In genomic region chr11:45872513-45873356, GRCh38 we compare ENCODE assay signal across 9 cellular contexts. TPM values are rescaled to one million over a fixed set of nuclear protein-coding genes. Genes with fewer than 3 reads are reported as not detected.
DNase-seq lines count a peak whose midpoint lies in the region; ATAC-seq and TF ChIP-seq lines count a peak whose summit lies in the region.
"Had no signal": no experiment of that assay in that cellular context is flagged by ENCODE, and none has a peak within 500 bp of the region (broad histone marks: within the 10 kb centered on the region; RNA-seq: fewer than 3 reads in every experiment).

No MANE protein-coding gene starts in this region.

- no peak overlapping the region for H3K27ac Mint-ChIP-seq in WTC11

- H4K20me1 ChIP-seq in fibroblast of lung (ENCODE audit: control insufficient read depth, extremely low read depth, insufficient read depth, low read length) (peaks cover 2% of the 10 kb centered on the region), neural cell (ENCODE audit: insufficient read depth) (no peaks in the 10 kb centered on the region)

- peak; percentile 85 for TF ChIP-seq RAD21 in neural cell (conservative IDR thresholded peaks at IDR 0.05)

- H3K27me3 Mint-ChIP-seq in WTC11 (ENCODE audit: low read depth), result no peaks in the 10 kb centered on the region

- no peak overlapping the region for H3K4me3 Mint-ChIP-seq in WTC11

- TF ChIP-seq CTCF in AG04450 (IDR thresholded peaks at IDR 0.05; ENCODE audit: low read depth, low read length), result peak; percentile 83
- TF ChIP-seq CTCF in GM10248 (IDR thresholded peaks at IDR 0.05; ENCODE audit: control extremely low read depth, extremely low read depth, low read depth, missing control alignments), result peak; percentile 60
- peak; percentile 68 for TF ChIP-seq CTCF in WTC11 (IDR thresholded peaks at IDR 0.05)
- TF ChIP-seq CTCF in fibroblast of lung (conservative IDR thresholded peaks at IDR 0.05 in 1 of 2, IDR thresholded peaks at IDR 0.05 in 1 of 2; ENCODE audit: low read depth in 1 of 2, low read length in 2 of 2), result peak; percentile 79 to 87
- TF ChIP-seq CTCF in neural cell (IDR thresholded peaks at IDR 0.05; ENCODE audit: poor library complexity, severe bottlenecking), result peak; percentile 87

- CTCF ChIA-PET in AG04450 (lab: Charles Lee), result interaction anchor here (0.6 to 4.2 kb wide), 28 partner anchors 10 to 1260 kb away, joined by 3 to 75 read pairs (median 4); partner anchors contain the start of genes CRY2 and PEX16
- CTCF ChIA-PET in GM10248 (lab: Yijun Ruan, JAX), result interaction anchor here (0.8 to 4.5 kb wide), 25 partner anchors 9 to 443 kb away, joined by 3 to 27 read pairs (median 4); partner anchors contain the start of gene CRY2
- CTCF ChIA-PET in WTC11 (lab: Charles Lee), result interaction anchor here (0.6 to 4.2 kb wide), 42 partner anchors 9 to 502 kb away, joined by 3 to 48 read pairs (median 4); partner anchors contain the start of genes CRY2, LARGE2 and PEX16

- peaks cover 10% of the 10 kb centered on the region for H3K4me1 ChIP-seq in fibroblast of lung (ENCODE audit: control insufficient read depth, extremely low read depth, insufficient read depth, low read length)

- H3K79me2 ChIP-seq in fibroblast of lung (ENCODE audit: control insufficient read depth, insufficient read depth, low read length) (no peaks in the 10 kb centered on the region), neural cell (replicated peaks; ENCODE audit: insufficient read depth, low read length) (no peaks in the 10 kb centered on the region)

- peaks cover 27% of the 10 kb centered on the region for H3K4me1 Mint-ChIP-seq in WTC11

- H3K4me2 ChIP-seq in fibroblast of lung (ENCODE audit: extremely low read depth, insufficient read depth, low read length) (no peak overlapping the region), neural cell (ENCODE audit: low read length) (no peak overlapping the region)

- H3K9me3 Mint-ChIP-seq in WTC11, result no peaks in the 10 kb centered on the region

- no peak overlapping the region for H3K4me3 ChIP-seq in AG04450 (ENCODE audit: low read depth, low read length)
- no peak overlapping the region for H3K4me3 ChIP-seq in fibroblast of lung (replicated peaks in 1 of 4; ENCODE audit: control extremely low read depth in 1 of 4, insufficient read depth in 1 of 4, low read depth in 3 of 4, low read length in 4 of 4)
- H3K4me3 ChIP-seq in neural cell (ENCODE audit: low read length), result no peak overlapping the region

- H2AFZ ChIP-seq in fibroblast of lung (ENCODE audit: low read length) (no peak overlapping the region), neural cell (ENCODE audit: low read depth, low read length) (no peak overlapping the region)

- H3K27ac ChIP-seq in AG04450 (ENCODE audit: low read depth, low read length), result peak overlapping the region; percentile 78
- peak overlapping the region; percentile 59 for H3K27ac ChIP-seq in fibroblast of lung (ENCODE audit: insufficient read depth, low read length)
- peak overlapping the region; percentile 38 for H3K27ac ChIP-seq in neural cell (ENCODE audit: low read length)
- H3K27ac ChIP-seq: neutrophil had no signal

- DNase-seq in AG04450 (ENCODE audit: low read depth, low spot score), result peak; percentile 61
- peak; percentile 52 for DNase-seq in GM10248 (ENCODE audit: extremely low spot score)
- peak; percentile 45 for DNase-seq in NCI-H2029 (lab: John Stamatoyannopoulos, UW)
- DNase-seq in WTC11 (ENCODE audit: low spot score), result peak; percentile 87
- peak; percentile 86 to 95 for DNase-seq in fibroblast of lung (ENCODE audit: low read depth in 2 of 2)

- H3K36me3 Mint-ChIP-seq in WTC11, result peaks cover 8% of the 10 kb centered on the region; the same call in 1 of the 2 replicates

- H3K27me3 ChIP-seq in AG04450 (ENCODE audit: control insufficient read depth, insufficient read depth, low read length), result no peaks in the 10 kb centered on the region
- H3K27me3 ChIP-seq in fibroblast of lung (ENCODE audit: control insufficient read depth, insufficient read depth, low read length), result no peaks in the 10 kb centered on the region
- H3K27me3 ChIP-seq in neural cell (ENCODE audit: insufficient read depth, low read depth, low read length), result no peaks in the 10 kb centered on the region
- H3K27me3 ChIP-seq: neutrophil had no signal

- H3F3A ChIP-seq in neural cell (ENCODE audit: insufficient read depth, low read length, poor library complexity, severe bottlenecking), result no peaks in the 10 kb centered on the region

- no peak for TF ChIP-seq EP300 in neural cell (conservative IDR thresholded peaks at IDR 0.05; ENCODE audit: poor library complexity, severe bottlenecking)

- peak; percentile 100 for ATAC-seq in WTC11
- no peak for ATAC-seq in HG03139 (IDR thresholded peaks at IDR 0.05; ENCODE audit: unreplicated experiment)
- ATAC-seq in HG03432 (IDR thresholded peaks at IDR 0.05; ENCODE audit: unreplicated experiment), result no peak

- peaks cover 22% of the 10 kb centered on the region for H3K36me3 ChIP-seq in fibroblast of lung (ENCODE audit: control insufficient read depth, insufficient read depth, low read length)
- no peaks in the 10 kb centered on the region for H3K36me3 ChIP-seq in neural cell (ENCODE audit: insufficient read depth, low read length)

- POLR2A ChIA-PET in AG04450 (lab: Yijun Ruan, JAX) (interaction anchor here (0.9 to 1.7 kb wide), 3 partner anchors 9 to 26 kb away, joined by 3 to 7 read pairs (median 7); partner anchors contain the start of gene CRY2), GM10248 (lab: Yijun Ruan, JAX) (interaction anchor here (0.7 kb wide), 1 partner anchor 1342 kb away, joined by 3 read pairs; the partner anchor contains the start of gene DDB2), WTC11 (lab: Charles Lee) (interaction anchor here (1.0 to 1.3 kb wide), 3 partner anchors 24 to 111 kb away, joined by 3 to 4 read pairs (median 3); partner anchors contain the start of gene LARGE2)

- H3K9ac ChIP-seq in fibroblast of lung (ENCODE audit: insufficient read depth, low read length) (no peak overlapping the region), neural cell (ENCODE audit: low read length) (peak overlapping the region; percentile 13)

- no peaks in the 10 kb centered on the region for H3K9me3 ChIP-seq in AG04450 (ENCODE audit: control insufficient read depth, insufficient read depth, low read length)
- H3K9me3 ChIP-seq in fibroblast of lung (ENCODE audit: control insufficient read depth, insufficient read depth, low read depth, low read length), result no peaks in the 10 kb centered on the region
- no peaks in the 10 kb centered on the region for H3K9me3 ChIP-seq in neural cell (ENCODE audit: low read length)
- H3K9me3 ChIP-seq: neutrophil had no signal

- no peaks in the 10 kb centered on the region for H3K9me2 ChIP-seq in neural cell (ENCODE audit: insufficient read depth, low read length)

TF ChIP-seq in WTC11, 78 proteins besides CTCF, POLR2A, EP300 and RAD21 (continues in another document):
- no peak for TF ChIP-seq ATF1 (CRISPR knock-in tag; IDR thresholded peaks at IDR 0.05)

TF ChIP-seq in neural cell, 6 proteins besides CTCF, POLR2A, EP300 and RAD21:
- TF ChIP-seq SMC3 (conservative IDR thresholded peaks at IDR 0.05; ENCODE audit: poor library complexity) (peak; percentile 81), EZH2 (IDR thresholded peaks at IDR 0.05; ENCODE audit: borderline replicate concordance, insufficient read depth, low read length, poor library complexity, severe bottlenecking) (no peak), TAF1 (IDR thresholded peaks at IDR 0.05; ENCODE audit: low read depth) (no peak), MXI1 (conservative IDR thresholded peaks at IDR 0.05; ENCODE audit: poor library complexity, severe bottlenecking) (peak; percentile 23)

RNA-seq across cellular contexts. Expression of gene MAPK8IP1, which starts 12.7 kb away (rescaled TPM):
- polyA plus RNA-seq in AG04450 (2011; rRNA removed) (5.6 and 7.6 TPM in 2 replicates), fibroblast of lung (3.8 and 5.7 TPM in 2 replicates), neural cell (58.8 and 76.0 TPM in 2 replicates)
- 9.7 and 12.6 TPM in 2 replicates for polyA minus RNA-seq in AG04450 (2011; rRNA and poly(A)+ RNA removed)
- total RNA-seq in WTC11 (2021) (31.6 to 34.1 TPM (median 32.4 TPM) in 3 replicates), fibroblast of lung (6.6 and 7.4 TPM in 2 replicates)
- 7.5 and 11.3 TPM in 2 replicates for polyA plus RNA-seq in fibroblast of lung (2012)
- polyA minus RNA-seq in fibroblast of lung (ENCODE audit: low replicate concordance) (13.4 and 17.1 TPM in 2 replicates), neural cell (99.9 and 101 TPM in 2 replicates)

RNA-seq across cellular contexts. Expression of gene CRY2, which starts 25.5 kb away (rescaled TPM):
- polyA plus RNA-seq in AG04450 (2011; rRNA removed) (11.7 and 13.3 TPM in 2 replicates), fibroblast of lung (8.3 and 8.4 TPM in 2 replicates), neural cell (27.8 and 35.1 TPM in 2 replicates)
- polyA minus RNA-seq in AG04450 (2011; rRNA and poly(A)+ RNA removed), result 28.1 and 31.7 TPM in 2 replicates
- total RNA-seq in WTC11 (2021) (14.4 to 18.3 TPM (median 16.8 TPM) in 3 replicates), fibroblast of lung (17.5 and 21.5 TPM in 2 replicates)
- polyA plus RNA-seq in fibroblast of lung (2012), result 7.2 and 8.0 TPM in 2 replicates
- polyA minus RNA-seq in fibroblast of lung (ENCODE audit: low replicate concordance) (28.6 and 32.7 TPM in 2 replicates), neural cell (46.7 and 53.3 TPM in 2 replicates)

RNA-seq across cellular contexts. Expression of gene FREY1, which starts 34.3 kb away (rescaled TPM):
- polyA plus RNA-seq in AG04450 (2011; rRNA removed) (0.35 TPM in 1 of 2 replicates, not detected in the other), fibroblast of lung (0.11 TPM in 1 of 2 replicates, not detected in the other), neural cell (not detected in 2 replicates)
- 1.7 and 1.8 TPM in 2 replicates for polyA minus RNA-seq in AG04450 (2011; rRNA and poly(A)+ RNA removed)
- total RNA-seq in WTC11 (2021) (1.6 to 2.1 TPM (median 1.8 TPM) in 3 replicates), fibroblast of lung (0.77 and 0.83 TPM in 2 replicates)
- polyA plus RNA-seq in fibroblast of lung (2012), result not detected in 2 replicates
- polyA minus RNA-seq in fibroblast of lung (ENCODE audit: low replicate concordance) (0.79 TPM in 1 of 2 replicates, not detected in the other), neural cell (1.7 and 2.9 TPM in 2 replicates)

RNA-seq across cellular contexts. Expression of gene PEX16, which starts 44.9 kb away (rescaled TPM):
- 16.0 and 18.8 TPM in 2 replicates for polyA plus RNA-seq in AG04450 (2011; rRNA removed)
- 9.3 and 14.4 TPM in 2 replicates for polyA minus RNA-seq in AG04450 (2011; rRNA and poly(A)+ RNA removed)
- 35.8 to 39.3 TPM (median 36.0 TPM) in 3 replicates for total RNA-seq in WTC11 (2021)
- 31.8 and 44.4 TPM in 2 replicates for total RNA-seq in fibroblast of lung
- 11.0 and 13.8 TPM in 2 replicates for polyA plus RNA-seq in fibroblast of lung
- polyA plus RNA-seq in fibroblast of lung (2012), result 19.1 and 24.2 TPM in 2 replicates
- 8.2 and 14.8 TPM in 2 replicates for polyA minus RNA-seq in fibroblast of lung (ENCODE audit: low replicate concordance)
- 61.1 and 71.6 TPM in 2 replicates for polyA plus RNA-seq in neural cell
- 21.4 and 24.8 TPM in 2 replicates for polyA minus RNA-seq in neural cell

RNA-seq across cellular contexts. Expression of gene LARGE2, which starts 49.7 kb away (rescaled TPM):
- not detected in 2 replicates for polyA plus RNA-seq in AG04450 (2011; rRNA removed)
- polyA minus RNA-seq in AG04450 (2011; rRNA and poly(A)+ RNA removed), result 0.09 and 0.17 TPM in 2 replicates
- 124 to 132 TPM (median 126 TPM) in 3 replicates for total RNA-seq in WTC11 (2021)
- total RNA-seq in fibroblast of lung, result not detected in 2 replicates
- polyA plus RNA-seq in fibroblast of lung, result not detected in 2 replicates
- polyA plus RNA-seq in fibroblast of lung (2012), result not detected in 2 replicates
- polyA minus RNA-seq in fibroblast of lung (ENCODE audit: low replicate concordance), result not detected in 2 replicates
- polyA plus RNA-seq in neural cell, result not detected in 2 replicates
- polyA minus RNA-seq in neural cell, result not detected in 2 replicates
